ENCODE assay signal across 25 cellular contexts in the genomic region with DNA sequence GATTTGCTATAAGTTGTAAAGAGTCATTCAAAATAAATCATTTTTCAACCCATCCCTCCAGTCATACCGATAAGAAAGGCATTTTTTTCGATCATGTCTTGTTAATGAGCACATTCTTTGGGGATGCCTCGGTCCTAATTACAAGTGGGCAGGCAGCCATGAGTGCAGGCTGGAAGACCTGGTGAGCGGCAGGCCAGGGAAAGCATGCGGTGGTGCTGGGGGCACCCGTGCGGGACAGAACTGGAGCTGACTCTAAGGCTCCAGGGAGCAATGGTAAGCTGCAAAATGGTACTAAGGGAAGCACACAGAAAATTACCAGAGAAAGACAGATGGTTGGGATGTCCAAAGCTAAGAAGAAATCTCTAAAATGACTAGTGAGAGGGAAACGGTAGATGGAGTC.
"Had no signal": no experiment of that assay in that cellular context is flagged by ENCODE, and none has a peak within 500 bp of the region (broad histone marks: within the 10 kb centered on the region; RNA-seq: fewer than 3 reads in every experiment).

No MANE protein-coding gene starts in this region.

- H3K36me3 ChIP-seq: colonic mucosa, esophagus squamous epithelium, gastrocnemius medialis, heart right ventricle, left lung, lower lobe of right lung had no signal

- H3K4me3 ChIP-seq: colonic mucosa, esophagus squamous epithelium, gastrocnemius medialis, heart right ventricle, left lung, lower lobe of right lung, mucosa of descending colon had no signal

- ATAC-seq: effector memory CD8-positive, alpha-beta T cell; esophagus mucosa; gastrocnemius medialis; heart right ventricle; left cardiac atrium; left lung; left ventricle myocardium superior; lower lobe of right lung; mucosa of descending colon had no signal

- H3K9me3 ChIP-seq: colonic mucosa, esophagus squamous epithelium, gastrocnemius medialis, mucosa of descending colon had no signal

- FAIRE-seq: endometrium, islet of Langerhans, keratinocyte had no signal

- H3K27me3 ChIP-seq: colonic mucosa, esophagus squamous epithelium, gastrocnemius medialis, heart right ventricle, left lung had no signal

- DNase-seq: colonic mucosa; cortex of kidney; effector CD8-positive, alpha-beta T cell; effector memory CD8-positive, alpha-beta T cell; endodermal cell; erythroblast; esophagus squamous epithelium; foreskin fibroblast; foreskin melanocyte; gastrocnemius medialis; glutamatergic neuron; head of caudate nucleus; heart right ventricle; hippocampal formation; left cardiac atrium; left lung; left ventricle myocardium superior; lower lobe of right lung; mesenchymal stem cell; mucosa of descending colon had no signal

- H3K27ac ChIP-seq: colonic mucosa, epithelial cell of prostate, esophagus squamous epithelium, gastrocnemius medialis, heart right ventricle, left lung, lower lobe of right lung had no signal

- H3K4me1 ChIP-seq: colonic mucosa, esophagus squamous epithelium, gastrocnemius medialis, heart right ventricle, left lung, lower lobe of right lung had no signal
